24 cellular contexts compared by ENCODE assay signal in the genomic region with DNA sequence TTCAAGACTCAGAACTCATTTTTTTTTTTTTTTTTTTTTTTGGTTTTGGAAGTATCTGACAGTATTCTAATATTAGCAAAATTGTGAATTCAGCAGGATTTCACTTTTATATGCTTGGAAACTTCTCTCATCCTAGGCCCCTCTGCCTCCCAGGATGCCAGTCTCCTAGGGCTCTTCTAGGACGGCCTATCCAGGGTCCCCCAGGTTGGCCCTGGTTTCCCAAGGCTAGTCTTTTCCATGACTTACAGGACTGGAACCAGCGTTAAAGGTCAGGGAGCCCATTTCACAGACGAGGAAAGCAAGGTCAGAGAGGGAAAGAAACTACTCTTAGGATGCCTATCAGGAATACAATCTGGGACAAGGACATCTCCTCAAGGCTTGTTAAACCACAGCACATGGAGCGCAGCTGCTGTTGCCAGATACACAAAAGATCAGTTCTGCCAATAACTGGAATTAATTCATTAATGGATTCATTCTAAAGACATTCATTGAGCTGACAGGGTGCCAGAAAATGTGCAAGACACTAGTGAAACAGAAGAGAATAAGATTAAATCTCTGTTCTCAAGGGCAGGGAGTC.
"Had no signal": no experiment of that assay in that cellular context is flagged by ENCODE, and none has a peak within 500 bp of the region (broad histone marks: within the 10 kb centered on the region; RNA-seq: fewer than 3 reads in every experiment).

No MANE protein-coding gene starts in this region.

- H3K36me3 Mint-ChIP-seq: activated naive CD4-positive, alpha-beta T cell treated with anti-CD3 and anti-CD28 coated beads, Interleukin-2, amount 10 ng/mL, durations not matched to agents 7 days and 5 days; naive thymus-derived CD8-positive, alpha-beta T cell; stimulated activated naive B cell treated with anti-CD40 and anti-IgM and Interleukin-4, amounts not matched to agents 10 μg/mL and 1 μg/mL and 100 μg/mL, for 72 hours had no signal

- H3K27me3 ChIP-seq: brain microvascular endothelial cell, colonic mucosa, ovary, right lobe of liver, upper lobe of right lung had no signal

- H3K4me3 ChIP-seq: colonic mucosa, gastroesophageal sphincter, heart left ventricle, ovary, right lobe of liver, smooth muscle cell, thoracic aorta, upper lobe of right lung had no signal

- H3K4me1 Mint-ChIP-seq: activated naive CD4-positive, alpha-beta T cell treated with anti-CD3 and anti-CD28 coated beads, Interleukin-2, amount 10 ng/mL, durations not matched to agents 7 days and 5 days; activated naive CD8-positive, alpha-beta T cell treated with anti-CD3 and anti-CD28 coated beads, Interleukin-2, amount 50 U/mL, for 24 hours; central memory CD8-positive, alpha-beta T cell; stimulated activated naive B cell treated with anti-CD40 and anti-IgM and Interleukin-4, amounts not matched to agents 10 μg/mL and 1 μg/mL and 100 μg/mL, for 72 hours had no signal

- H3K9me3 Mint-ChIP-seq: activated naive CD4-positive, alpha-beta T cell treated with anti-CD3 and anti-CD28 coated beads, Interleukin-2, amount 10 ng/mL, durations not matched to agents 7 days and 5 days; activated naive CD8-positive, alpha-beta T cell treated with anti-CD3 and anti-CD28 coated beads, Interleukin-2, amount 50 U/mL, for 24 hours; activated T-helper 2 cell treated with anti-CD3 and anti-CD28 coated beads, Interferon-gamma antibody, Interleukin-2, Interleukin-4, amounts not matched to agents 10 μg/mL and 5 μg/mL and 100 μg/mL, durations not matched to agents 14 hours and 24 hours and 36 hours; central memory CD8-positive, alpha-beta T cell; naive thymus-derived CD8-positive, alpha-beta T cell; stimulated activated naive B cell treated with anti-CD40 and anti-IgM and Interleukin-4, amounts not matched to agents 10 μg/mL and 1 μg/mL and 100 μg/mL, for 72 hours had no signal

- H3K4me3 Mint-ChIP-seq: activated naive CD4-positive, alpha-beta T cell treated with anti-CD3 and anti-CD28 coated beads, Interleukin-2, amount 10 ng/mL, durations not matched to agents 7 days and 5 days; activated naive CD8-positive, alpha-beta T cell treated with anti-CD3 and anti-CD28 coated beads, Interleukin-2, amount 50 U/mL, for 24 hours; central memory CD8-positive, alpha-beta T cell; naive thymus-derived CD8-positive, alpha-beta T cell; stimulated activated naive B cell treated with anti-CD40 and anti-IgM and Interleukin-4, amounts not matched to agents 10 μg/mL and 1 μg/mL and 100 μg/mL, for 72 hours had no signal

- H3K27ac ChIP-seq: brain microvascular endothelial cell, colonic mucosa, gastroesophageal sphincter, heart left ventricle, ovary, right lobe of liver, thoracic aorta, upper lobe of right lung, VCaP had no signal

- H3K27ac Mint-ChIP-seq: activated naive CD8-positive, alpha-beta T cell treated with anti-CD3 and anti-CD28 coated beads, Interleukin-2, amount 50 U/mL, for 24 hours; activated T-helper 2 cell treated with anti-CD3 and anti-CD28 coated beads, Interferon-gamma antibody, Interleukin-2, Interleukin-4, amounts not matched to agents 10 μg/mL and 5 μg/mL and 100 μg/mL, durations not matched to agents 14 hours and 24 hours and 36 hours; stimulated activated naive B cell treated with anti-CD40 and anti-IgM and Interleukin-4, amounts not matched to agents 10 μg/mL and 1 μg/mL and 100 μg/mL, for 72 hours had no signal

- H3K9me3 ChIP-seq: colonic mucosa, gastroesophageal sphincter, heart left ventricle, ovary, right lobe of liver, thoracic aorta, upper lobe of right lung had no signal

- H3K4me2 ChIP-seq: smooth muscle cell had no signal

- H3K36me3 ChIP-seq: brain microvascular endothelial cell, colonic mucosa, gastroesophageal sphincter, heart left ventricle, ovary, right lobe of liver, thoracic aorta, upper lobe of right lung had no signal

- DNase-seq: activated CD4-positive, alpha-beta T cell treated with anti-CD3 and anti-CD28 coated beads, Interleukin-2, amount 50 U/mL, for 1 hour; activated CD4-positive, CD25-positive, alpha-beta regulatory T cell treated with anti-CD3 and anti-CD28 coated beads, Interleukin-2, amount 50 U/mL, for 72 hours; activated naive CD4-positive, alpha-beta T cell treated with anti-CD3 and anti-CD28 coated beads, Interleukin-2, amount 10 ng/mL, durations not matched to agents 7 days and 5 days; activated naive CD8-positive, alpha-beta T cell treated with anti-CD3 and anti-CD28 coated beads, Interleukin-2, amount 50 U/mL, for 24 hours; anterior cingulate cortex; brain microvascular endothelial cell; heart left ventricle; kidney glomerular epithelial cell; mesenchymal stem cell; ovary; stimulated activated CD4-positive, alpha-beta T cell treated with anti-CD3 and anti-CD28 coated beads, Interleukin-4, amount 100 ng/mL, for 4 hours; stimulated activated naive B cell treated with anti-CD40 and anti-IgM and Interleukin-4, amounts not matched to agents 10 μg/mL and 1 μg/mL and 100 μg/mL, for 72 hours; T-helper 1 cell; upper lobe of right lung had no signal

- ATAC-seq: activated naive CD8-positive, alpha-beta T cell treated with anti-CD3 and anti-CD28 coated beads, Interleukin-2, amount 50 U/mL, for 24 hours; gastroesophageal sphincter; heart left ventricle; naive thymus-derived CD8-positive, alpha-beta T cell; right lobe of liver; SK-N-SH treated with all-trans-retinoic acid at 6 μM for 48 hours; stimulated activated naive B cell treated with anti-CD40 and anti-IgM and Interleukin-4, amounts not matched to agents 10 μg/mL and 1 μg/mL and 100 μg/mL, for 72 hours had no signal

- H3K4me1 ChIP-seq: colonic mucosa, gastroesophageal sphincter, heart left ventricle, right lobe of liver, upper lobe of right lung had no signal
